Comparison of ENCODE assay signal across 8 cellular contexts in genomic region chr19:12945479-12946091, GRCh38.
DNase-seq lines count a peak whose midpoint lies in the region; ATAC-seq, FAIRE-seq and TF ChIP-seq lines count a peak whose summit lies in the region.

Gene RAD23A, plus strand, starts transcription at chr19:12945862. Its CDS starts 87 bp downstream, at chr19:12945949.

- peak; percentile 97 for DNase-seq in AG10803 (ENCODE audit: low read depth)
- peak; percentile 98 to 100 for DNase-seq in NCI-H446 (lab: John Stamatoyannopoulos, UW)
- DNase-seq in activated CD4-positive, CD25-positive, alpha-beta regulatory T cell treated with anti-CD3 and anti-CD28 coated beads, Interleukin-2, amount 50 U/mL, for 16 hours (ENCODE audit: low read depth, low spot score) = peak; percentile 95
- peak; percentile 98 for DNase-seq in central memory CD4-positive, alpha-beta T cell
- DNase-seq in stimulated activated CD4-positive, alpha-beta T cell treated with anti-CD3 and anti-CD28 coated beads, Interleukin-12 subunit alpha, Interleukin-12 subunit beta, amount 100 ng/mL, for 24 hours (ENCODE audit: low read depth in 2 of 2) = peak; percentile 97

- peak within 1 kb of the TSS; percentile 88 for H3K4me3 ChIP-seq in AG10803 (ENCODE audit: low read length)

- peak; percentile 78 for ATAC-seq in GM19035 (IDR thresholded peaks at IDR 0.05; ENCODE audit: unreplicated experiment)
- ATAC-seq in HG03354 (IDR thresholded peaks at IDR 0.05; ENCODE audit: poor library complexity, severe bottlenecking, unreplicated experiment) = peak; percentile 79

- peak; percentile 80 for FAIRE-seq in islet of Langerhans (lab: Jason Lieb, UNC)

- TF ChIP-seq CTCF in AG10803 (conservative IDR thresholded peaks at IDR 0.05; ENCODE audit: low read length) = no peak

Comparison
In these comparisons a context has a peak if more than half of its experiments do, and no peak if none do; other contexts are left out.
1. Peak in every context shown above with its lines: DNase-seq, ATAC-seq and H3K4me3 ChIP-seq.